8 cellular contexts compared by ENCODE assay signal in genomic region chr15:52078876-52079700, GRCh38. TPM values are rescaled to one million over a fixed set of nuclear protein-coding genes. Genes with fewer than 3 reads are reported as not detected.
DNase-seq lines count a peak whose midpoint lies in the region; ATAC-seq and TF ChIP-seq lines count a peak whose summit lies in the region.

No MANE protein-coding gene starts in this region.

- RAD21 ChIA-PET in HCT116 (lab: Charles Lee; ENCODE audit: low non-redundant PET in 1 of 2, low total read pairs in 2 of 2, uncharacterized antibody in 2 of 2, unreplicated experiment in 2 of 2) = no interaction called here

- H3K27ac Mint-ChIP-seq in CD14-positive monocyte = peak overlapping the region in 1 of 7 donors; percentile 34
- H3K27ac Mint-ChIP-seq in activated T-cell treated with anti-CD3 and anti-CD28 coated beads, Interleukin-2, amount 50 U/mL, for 72 hours = peak overlapping the region; percentile 8
- H3K27ac Mint-ChIP-seq in neural progenitor cell = no peak overlapping the region

- no TSS peak for BruUV-seq in HCT116 (replicated peaks; lab: Mats Ljungman, UMichigan)

- no peak overlapping the region for H3K4me2 ChIP-seq in HCT116 (ENCODE audit: low read length)
- no peak overlapping the region for H3K4me2 ChIP-seq in neural progenitor cell

- DNase-seq in CD14-positive monocyte (ENCODE audit: low spot score) (peak; percentile 81), HCT116 (ENCODE audit: low read depth, low spot score) (peak; percentile 54), Peyer's patch (peak; percentile 84 to 94 (median 89)), fibroblast of pulmonary artery (ENCODE audit: low read depth) (peak; percentile 73), neural progenitor cell (ENCODE audit: low spot score) (peak; percentile 90), stromal cell of bone marrow (ENCODE audit: low read depth) (peak; percentile 39)
- DNase-seq in activated T-cell treated with anti-CD3 and anti-CD28 coated beads, Interleukin-2, amount 50 U/mL, for 72 hours = peak; percentile 88 to 89

- H3K9me3 ChIP-seq in HCT116 (ENCODE audit: control insufficient read depth in 1 of 2, insufficient read depth in 1 of 2, low read depth in 1 of 2, low read length in 2 of 2) = no peaks in the 10 kb centered on the region
- no peaks in the 10 kb centered on the region for H3K9me3 ChIP-seq in Peyer's patch
- H3K9me3 ChIP-seq in neural progenitor cell (ENCODE audit: low read depth) = no peaks in the 10 kb centered on the region

- ATAC-seq in HCT116 (peak; percentile 92), GM18858 (IDR thresholded peaks at IDR 0.05; ENCODE audit: unreplicated experiment) (no peak)
- peak; percentile 72 to 82 for ATAC-seq in activated T-cell treated with anti-CD3 and anti-CD28 coated beads, Interleukin-2, amount 50 U/mL, for 72 hours (replicated peaks in 1 of 2)

- H3K9me2 ChIP-seq in HCT116 (ENCODE audit: insufficient read depth) = no peaks in the 10 kb centered on the region

- peak; percentile 97 for TF ChIP-seq CTCF in CD14-positive monocyte (IDR thresholded peaks at IDR 0.05)
- TF ChIP-seq CTCF in HCT116 (IDR thresholded peaks at IDR 0.05 in 2 of 3, conservative IDR thresholded peaks at IDR 0.05 in 1 of 3; ENCODE audit: borderline replicate concordance in 1 of 3, insufficient read depth in 1 of 3, low read depth in 2 of 3, low read length in 2 of 3) = peak; percentile 69 to 93 (median 92)
- peak; percentile 54 to 86 (median 78) for TF ChIP-seq CTCF in Peyer's patch (IDR thresholded peaks at IDR 0.05)
- TF ChIP-seq CTCF in fibroblast of pulmonary artery (IDR thresholded peaks at IDR 0.05; ENCODE audit: low read length, missing control alignments) = peak; percentile 88
- peak; percentile 88 for TF ChIP-seq CTCF in neural progenitor cell (IDR thresholded peaks at IDR 0.05)

- H3K4me3 ChIP-seq in HCT116 (replicated peaks in 1 of 2; ENCODE audit: low read depth in 1 of 2, low read length in 2 of 2) (no peak overlapping the region), Peyer's patch (peak overlapping the region in 1 of 4 donors; percentile 10), fibroblast of pulmonary artery (replicated peaks; ENCODE audit: low read depth, low read length) (no peak overlapping the region), neural progenitor cell (no peak overlapping the region)

- H3K4me3 Mint-ChIP-seq in CD14-positive monocyte (no peak overlapping the region), neural progenitor cell (no peak overlapping the region)
- H3K4me3 Mint-ChIP-seq in activated T-cell treated with anti-CD3 and anti-CD28 coated beads, Interleukin-2, amount 50 U/mL, for 72 hours = no peak overlapping the region

- H3K27me3 ChIP-seq in HCT116 (ENCODE audit: insufficient read depth, low read length) (no peaks in the 10 kb centered on the region), Peyer's patch (no peaks in the 10 kb centered on the region), neural progenitor cell (no peaks in the 10 kb centered on the region)

- H3K4me1 Mint-ChIP-seq in CD14-positive monocyte (peaks cover 40% of the 10 kb centered on the region), neural progenitor cell (peaks cover 5% of the 10 kb centered on the region)
- peaks cover 43% of the 10 kb centered on the region for H3K4me1 Mint-ChIP-seq in activated T-cell treated with anti-CD3 and anti-CD28 coated beads, Interleukin-2, amount 50 U/mL, for 72 hours (ENCODE audit: low read depth)

- H3K9me3 Mint-ChIP-seq in CD14-positive monocyte (no peaks in the 10 kb centered on the region), neural progenitor cell (no peaks in the 10 kb centered on the region)
- no peaks in the 10 kb centered on the region for H3K9me3 Mint-ChIP-seq in activated T-cell treated with anti-CD3 and anti-CD28 coated beads, Interleukin-2, amount 50 U/mL, for 72 hours

- H3K27me3 Mint-ChIP-seq in CD14-positive monocyte (ENCODE audit: low read depth in 3 of 3) (peaks cover 0 to 5% (median 0%) of the 10 kb centered on the region in 3 donors), neural progenitor cell (ENCODE audit: insufficient read depth, low read depth) (peaks cover 10% of the 10 kb centered on the region)
- H3K27me3 Mint-ChIP-seq in activated T-cell treated with anti-CD3 and anti-CD28 coated beads, Interleukin-2, amount 50 U/mL, for 72 hours (ENCODE audit: low read depth) = no peaks in the 10 kb centered on the region

- H4K20me1 ChIP-seq in HCT116 (ENCODE audit: insufficient read depth) = no peaks in the 10 kb centered on the region
- H4K20me1 ChIP-seq in neural progenitor cell (ENCODE audit: low read depth) = no peaks in the 10 kb centered on the region

- TF ChIP-seq POLR2A in HCT116 (IDR thresholded peaks at IDR 0.05; ENCODE audit: borderline replicate concordance, extremely low read depth, insufficient read depth, insufficient read length) = no peak
- no peak for TF ChIP-seq POLR2A in Peyer's patch (IDR thresholded peaks at IDR 0.05)

- CTCF ChIA-PET in HCT116 (lab: Charles Lee) = interaction anchor here (0.7 to 1.8 kb wide), 17 partner anchors 10 to 429 kb away, joined by 3 to 10 read pairs (median 4); partner anchors contain the start of gene LEO1

- H3K36me3 ChIP-seq in HCT116 (ENCODE audit: control insufficient read depth in 1 of 2, insufficient read depth in 2 of 2, low read length in 2 of 2) (no peaks in the 10 kb centered on the region), Peyer's patch (no peaks in the 10 kb centered on the region), neural progenitor cell (no peaks in the 10 kb centered on the region)

- H3K27ac ChIP-seq in HCT116 (ENCODE audit: low read depth, low read length) (no peak overlapping the region), Peyer's patch (peak overlapping the region in 2 of 4 donors; percentile 81 to 85), neural progenitor cell (no peak overlapping the region)

- intact Hi-C loops in CD14-positive monocyte (cut with micrococcal nuclease) = loop anchor here (5.0 kb wide), 1 partner anchor 97 kb away; no protein-coding TSS in a partner anchor
- intact Hi-C loops in HCT116 (cut with micrococcal nuclease) = loop anchor here (1.0 to 10.0 kb wide), 4 partner anchors 58 to 424 kb away; no protein-coding TSS in a partner anchor

- TF ChIP-seq RAD21 in HCT116 (IDR thresholded peaks at IDR 0.05; ENCODE audit: low read depth) = peak; percentile 85

- H3K36me3 Mint-ChIP-seq in CD14-positive monocyte (no peaks in the 10 kb centered on the region), neural progenitor cell (no peaks in the 10 kb centered on the region)
- no peaks in the 10 kb centered on the region for H3K36me3 Mint-ChIP-seq in activated T-cell treated with anti-CD3 and anti-CD28 coated beads, Interleukin-2, amount 50 U/mL, for 72 hours (ENCODE audit: insufficient read depth in 2 of 2)

- no peak overlapping the region for H3K9ac ChIP-seq in HCT116 (ENCODE audit: low read length)
- no peak overlapping the region for H3K9ac ChIP-seq in neural progenitor cell

- peak overlapping the region; percentile 58 for H2AFZ ChIP-seq in HCT116 (ENCODE audit: low read depth, low read length, poor library complexity, severe bottlenecking)
- H2AFZ ChIP-seq in neural progenitor cell (replicated peaks) = peak overlapping the region; percentile 44

- H3K4me1 ChIP-seq in HCT116 (ENCODE audit: control insufficient read depth in 1 of 2, insufficient read depth in 2 of 2, low read length in 2 of 2) (peaks cover 0 to 13% of the 10 kb centered on the region in 2 experiments; a peak in 3 of 4 replicates), Peyer's patch (peaks cover 0 to 12% (median 4%) of the 10 kb centered on the region in 4 donors), neural progenitor cell (peaks cover 14% of the 10 kb centered on the region)

- no peaks in the 10 kb centered on the region for H3F3A ChIP-seq in neural progenitor cell (ENCODE audit: low read depth)

- H3K79me2 ChIP-seq in HCT116 (ENCODE audit: insufficient read depth, low read length) (no peaks in the 10 kb centered on the region), neural progenitor cell (ENCODE audit: low read depth) (no peaks in the 10 kb centered on the region)

- POLR2A ChIA-PET in HCT116 (lab: Charles Lee) = interaction anchor here (1.1 kb wide), 1 partner anchor 107 kb away, joined by 3 read pairs; the partner anchor contains the start of gene LEO1

TF ChIP-seq in HCT116, 20 proteins besides CTCF, POLR2A, EP300 and RAD21:
- TF ChIP-seq ATF3 (IDR thresholded peaks at IDR 0.05) (no peak), SIN3A (IDR thresholded peaks at IDR 0.05; ENCODE audit: low read depth) (no peak), FOSL1 (IDR thresholded peaks at IDR 0.05; ENCODE audit: low read depth) (no peak), SP1 (IDR thresholded peaks at IDR 0.05; ENCODE audit: low read depth) (no peak), CEBPB (IDR thresholded peaks at IDR 0.05; ENCODE audit: low read depth) (no peak), EZH2 (IDR thresholded peaks at IDR 0.05) (no peak), ZFX (IDR thresholded peaks at IDR 0.05) (no peak), ZNF274 (IDR thresholded peaks at IDR 0.05; ENCODE audit: low read depth, low read length) (no peak), EZH2phosphoT487 (IDR thresholded peaks at IDR 0.05; ENCODE audit: borderline replicate concordance) (no peak)
TF ChIP-seq in HCT116: peak in this region for 0.

RNA-seq across cellular contexts. Expression of gene BCL2L10, which starts 33.5 kb away (rescaled TPM):
- polyA plus RNA-seq in CD14-positive monocyte = not detected
- not detected for total RNA-seq in HCT116 (2021; ENCODE audit: unreplicated experiment)
- not detected in 2 replicates for polyA plus RNA-seq in HCT116 (2012)
- 1 to 10 TPM in 3 of 4 donors, not detected in 1; 5.1 to 9.6 (median 5.9) TPM for total RNA-seq in Peyer's patch
- under 1 TPM in 1 of 2 donors, not detected in 1; 0.31 TPM for total RNA-seq in activated T-cell treated with anti-CD3 and anti-CD28 coated beads, Interleukin-2, amount 50 U/mL, for 72 hours
- 0.22 and 0.31 TPM in 2 replicates for total RNA-seq in neural progenitor cell (ENCODE audit: low replicate concordance)

Comparison
In these comparisons a context has a peak if more than half of its experiments do, and no peak if none do; other contexts are left out.
1. DNase-seq: peak in every context shown above with its lines; median percentile 90 in neural progenitor cell; 89 in Peyer's patch; 88 in activated T-cell treated with anti-CD3 and anti-CD28 coated beads, Interleukin-2, amount 50 U/mL, for 72 hours; 81 in CD14-positive monocyte; 73 in fibroblast of pulmonary artery; 54 in HCT116; 39 in stromal cell of bone marrow.